ENCODE assay signal across 9 cellular contexts in the genomic region with DNA sequence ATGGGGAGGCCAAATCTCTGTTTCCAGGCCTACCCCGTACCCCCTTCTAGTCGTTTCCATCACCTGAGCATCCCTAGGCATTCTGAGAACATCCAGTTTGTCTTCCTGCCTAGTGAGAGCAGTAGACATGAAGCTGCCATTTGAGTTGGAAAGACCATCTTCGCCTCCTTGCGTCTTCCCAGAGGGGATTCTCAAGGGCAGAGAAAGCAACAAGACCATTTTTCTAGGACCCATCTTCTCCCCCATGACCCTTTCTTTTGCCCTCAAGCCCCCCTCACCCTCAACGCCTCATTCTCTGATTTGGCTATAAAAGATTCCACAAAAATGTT.
A peak's percentile ranks its signal among the peaks of the same experiment; 100 is the strongest.
DNase-seq lines count a peak whose midpoint lies in the region; ATAC-seq and TF ChIP-seq lines count a peak whose summit lies in the region.
"Had no signal": no experiment of that assay in that cellular context is flagged by ENCODE, and none has a peak within 500 bp of the region (broad histone marks: within the 10 kb centered on the region; RNA-seq: fewer than 3 reads in every experiment).

No MANE protein-coding gene starts in this region.

- no peak for TF ChIP-seq EP300 in transverse colon (IDR thresholded peaks at IDR 0.05; ENCODE audit: low read depth)

- H3K4me1 Mint-ChIP-seq in activated naive CD4-positive, alpha-beta T cell treated with anti-CD3 and anti-CD28 coated beads, Interleukin-2, amount 10 ng/mL, durations not matched to agents 7 days and 5 days, result peaks cover 95% of the 10 kb centered on the region
- peaks cover 97% of the 10 kb centered on the region for H3K4me1 Mint-ChIP-seq in activated naive CD8-positive, alpha-beta T cell treated with anti-CD3 and anti-CD28 coated beads, Interleukin-2, amount 50 U/mL, for 24 hours

- no peaks in the 10 kb centered on the region for H3K9me3 Mint-ChIP-seq in activated naive CD4-positive, alpha-beta T cell treated with anti-CD3 and anti-CD28 coated beads, Interleukin-2, amount 10 ng/mL, durations not matched to agents 7 days and 5 days
- H3K9me3 Mint-ChIP-seq in activated naive CD8-positive, alpha-beta T cell treated with anti-CD3 and anti-CD28 coated beads, Interleukin-2, amount 50 U/mL, for 24 hours, result no peaks in the 10 kb centered on the region

- 81 to 89% methylated on average over 3 to 5 of the region's 5 CpGs for WGBS in transverse colon (ENCODE audit: low coverage in 1 of 2), 2 donors

- H3K27me3 Mint-ChIP-seq in activated naive CD4-positive, alpha-beta T cell treated with anti-CD3 and anti-CD28 coated beads, Interleukin-2, amount 10 ng/mL, durations not matched to agents 7 days and 5 days, result no peaks in the 10 kb centered on the region
- H3K27me3 Mint-ChIP-seq in activated naive CD8-positive, alpha-beta T cell treated with anti-CD3 and anti-CD28 coated beads, Interleukin-2, amount 50 U/mL, for 24 hours, result peaks cover 3% of the 10 kb centered on the region

- H3K4me3 ChIP-seq in mononuclear cell (ENCODE audit: low read length) (peak overlapping the region; percentile 9), transverse colon (no peak overlapping the region), uterus (no peak overlapping the region)

- DNase-seq in activated naive CD4-positive, alpha-beta T cell treated with anti-CD3 and anti-CD28 coated beads, Interleukin-2, amount 10 ng/mL, durations not matched to agents 7 days and 5 days, result peak; percentile 37
- no peak for DNase-seq in activated naive CD4-positive, alpha-beta T cell treated with Interleukin-2 at 50 U/mL for 16 hours
- no peak for DNase-seq in activated naive CD8-positive, alpha-beta T cell treated with anti-CD3 and anti-CD28 coated beads, Interleukin-2, amount 50 U/mL, for 24 hours
- DNase-seq in transverse colon, result no peak
- no peak for DNase-seq in uterus
- DNase-seq in HuH-7.5 (ENCODE audit: low spot score), result no peak
- no peak for DNase-seq in GDM1 (lab: John Stamatoyannopoulos, UW)

- H3K9me3 ChIP-seq in mononuclear cell (ENCODE audit: low read depth, low read length), result no peaks in the 10 kb centered on the region
- H3K9me3 ChIP-seq in transverse colon, result no peaks in the 10 kb centered on the region
- H3K9me3 ChIP-seq in uterus, result no peaks in the 10 kb centered on the region

- no peak for TF ChIP-seq CTCF in transverse colon (IDR thresholded peaks at IDR 0.05)
- TF ChIP-seq CTCF in uterus (IDR thresholded peaks at IDR 0.05), result no peak

- CTCF ChIA-PET in activated naive CD4-positive, alpha-beta T cell treated with anti-CD3 and anti-CD28 coated beads, Interleukin-2, amount 10 ng/mL, durations not matched to agents 7 days and 5 days (lab: Charles Lee), result interaction anchor here (1.0 to 2.7 kb wide), 5 partner anchors 9 to 146 kb away, joined by 4 to 16 read pairs (median 9); no protein-coding TSS in a partner anchor

- H3K27ac ChIP-seq in transverse colon (peak overlapping the region; percentile 64 to 79 (median 68)), uterus (peak overlapping the region in 1 of 2 donors; percentile 2)
- H3K27ac ChIP-seq: C4-2B had no signal

- in situ Hi-C loops in transverse colon (cut with MboI; ENCODE audit: low pct_ligation_motif_present in 1 of 4, low pct_unique_long_range_greater_than_20kb in 1 of 4, low sequenced_read_pairs in 3 of 4), result loop anchor here in 1 of 4 donors (25.0 kb wide), 1 partner anchor 157 kb away; a partner anchor contains a TSS

- no peak for ATAC-seq in activated naive CD8-positive, alpha-beta T cell treated with anti-CD3 and anti-CD28 coated beads, Interleukin-2, amount 50 U/mL, for 24 hours

- peaks cover 96% of the 10 kb centered on the region for H3K4me1 ChIP-seq in mononuclear cell (ENCODE audit: insufficient read depth, low read length)
- peaks cover 20 to 60% (median 35%) of the 10 kb centered on the region in 4 donors for H3K4me1 ChIP-seq in transverse colon
- peaks cover 0 to 9% of the 10 kb centered on the region in 2 donors for H3K4me1 ChIP-seq in uterus

- H3K27me3 ChIP-seq in mononuclear cell (ENCODE audit: insufficient read depth, low read length), result no peaks in the 10 kb centered on the region
- no peaks in the 10 kb centered on the region for H3K27me3 ChIP-seq in transverse colon
- H3K27me3 ChIP-seq in uterus, result no peaks in the 10 kb centered on the region

- peaks cover 60% of the 10 kb centered on the region for H3K36me3 Mint-ChIP-seq in activated naive CD4-positive, alpha-beta T cell treated with anti-CD3 and anti-CD28 coated beads, Interleukin-2, amount 10 ng/mL, durations not matched to agents 7 days and 5 days
- peaks cover 65% of the 10 kb centered on the region for H3K36me3 Mint-ChIP-seq in activated naive CD8-positive, alpha-beta T cell treated with anti-CD3 and anti-CD28 coated beads, Interleukin-2, amount 50 U/mL, for 24 hours (ENCODE audit: low read depth)

- no peak for TF ChIP-seq POLR2A in transverse colon (IDR thresholded peaks at IDR 0.05)
- no peak for TF ChIP-seq POLR2A in uterus (IDR thresholded peaks at IDR 0.05)

- intact Hi-C loops in transverse colon (cut with DNase I; ENCODE audit: low total_unique reads), result no loop called here
- intact Hi-C loops in uterus (cut with DNase I; ENCODE audit: low total_unique reads), result no loop called here

- H3K27ac Mint-ChIP-seq in activated naive CD4-positive, alpha-beta T cell treated with anti-CD3 and anti-CD28 coated beads, Interleukin-2, amount 10 ng/mL, durations not matched to agents 7 days and 5 days, result peak overlapping the region; percentile 98
- H3K27ac Mint-ChIP-seq in activated naive CD8-positive, alpha-beta T cell treated with anti-CD3 and anti-CD28 coated beads, Interleukin-2, amount 50 U/mL, for 24 hours, result peak overlapping the region; percentile 99

- H3K36me3 ChIP-seq in transverse colon (no peaks in the 10 kb centered on the region), uterus (no peaks in the 10 kb centered on the region)

- H3K4me3 Mint-ChIP-seq in activated naive CD4-positive, alpha-beta T cell treated with anti-CD3 and anti-CD28 coated beads, Interleukin-2, amount 10 ng/mL, durations not matched to agents 7 days and 5 days, result peak overlapping the region; percentile 80
- peak overlapping the region; percentile 88 for H3K4me3 Mint-ChIP-seq in activated naive CD8-positive, alpha-beta T cell treated with anti-CD3 and anti-CD28 coated beads, Interleukin-2, amount 50 U/mL, for 24 hours
